In genomic region chr20:57498425-57499400, GRCh38 we compare ENCODE assay signal across 8 cellular contexts.
DNase-seq lines count a peak whose midpoint lies in the region; ATAC-seq and TF ChIP-seq lines count a peak whose summit lies in the region.

No MANE protein-coding gene starts in this region.

- peak; percentile 77 for ATAC-seq in GM18511 (IDR thresholded peaks at IDR 0.05; ENCODE audit: unreplicated experiment)
- ATAC-seq in HG02884 (IDR thresholded peaks at IDR 0.05; ENCODE audit: unreplicated experiment), result no peak

- DNase-seq in NCI-H2196 treated with DMSO at 0.1 percent for 48 hours (lab: John Stamatoyannopoulos, UW; ENCODE audit: unreplicated experiment) (peak; percentile 59), activated T-cell treated with anti-CD3 and anti-CD28 coated beads for 48 hours (ENCODE audit: low read depth) (peak; percentile 29), kidney glomerular epithelial cell (lab: John Stamatoyannopoulos, UW) (peak; percentile 1), coronary artery (ENCODE audit: low spot score) (no peak), GM03348 (ENCODE audit: low spot score) (no peak)

- peak; percentile 51 for TF ChIP-seq CTCF in C4-2B (conservative IDR thresholded peaks at IDR 0.05)
- TF ChIP-seq CTCF in coronary artery (IDR thresholded peaks at IDR 0.05), result no peak

- H3K27ac ChIP-seq in C4-2B (no peak overlapping the region), coronary artery (no peak overlapping the region)

- H3K4me3 ChIP-seq in coronary artery, result no peak overlapping the region

Comparison
In these comparisons a context has a peak if more than half of its experiments do, and no peak if none do; other contexts are left out.
1. DNase-seq: peak in NCI-H2196 treated with DMSO at 0.1 percent for 48 hours (single experiment), activated T-cell treated with anti-CD3 and anti-CD28 coated beads for 48 hours (single experiment) and kidney glomerular epithelial cell (single experiment); none in coronary artery (single experiment) and GM03348 (single experiment).